Comparison of ENCODE assay signal across 8 cellular contexts in the genomic region with DNA sequence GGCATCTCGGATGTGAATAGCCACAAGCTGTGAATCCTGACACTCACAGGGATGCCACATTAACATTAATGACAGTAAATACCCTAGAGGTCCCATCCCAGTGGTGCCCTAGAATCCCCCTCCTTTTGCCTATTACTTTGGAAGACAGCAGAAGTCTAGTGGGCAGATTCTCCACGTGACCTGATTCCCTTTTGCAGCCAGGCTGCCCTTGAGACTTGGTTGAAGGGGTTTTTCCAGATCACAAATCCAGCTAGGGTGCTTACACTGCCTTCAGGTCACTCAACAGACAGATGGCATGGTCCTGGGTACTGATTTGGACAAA. TPM values are rescaled to one million over a fixed set of nuclear protein-coding genes. Genes with fewer than 3 reads are reported as not detected.
DNase-seq lines count a peak whose midpoint lies in the region; ATAC-seq and TF ChIP-seq lines count a peak whose summit lies in the region.

No MANE protein-coding gene starts in this region.

- H3K4me3 Mint-ChIP-seq in activated T-cell treated with anti-CD3 and anti-CD28 coated beads, Interleukin-2, amount 50 U/mL, for 72 hours: peak overlapping the region; percentile 88 to 91
- H3K4me3 Mint-ChIP-seq in memory B cell: peak overlapping the region; percentile 92

- no peak for TF ChIP-seq CTCF in thyroid gland (IDR thresholded peaks at IDR 0.05)

- peaks cover 7 to 24% of the 10 kb centered on the region in 2 donors for H3K36me3 Mint-ChIP-seq in activated T-cell treated with anti-CD3 and anti-CD28 coated beads, Interleukin-2, amount 50 U/mL, for 72 hours (ENCODE audit: insufficient read depth in 2 of 2)
- no peaks in the 10 kb centered on the region for H3K36me3 Mint-ChIP-seq in memory B cell

- peaks cover 74 to 98% of the 10 kb centered on the region in 2 donors for H3K4me1 ChIP-seq in thyroid gland

- TF ChIP-seq POLR2A in thyroid gland (IDR thresholded peaks at IDR 0.05): no peak

- no peak for ATAC-seq in activated T-cell treated with anti-CD3 and anti-CD28 coated beads, Interleukin-2, amount 50 U/mL, for 72 hours (replicated peaks in 1 of 2)
- ATAC-seq in memory B cell (ENCODE audit: low read depth) (no peak), HG02884 (IDR thresholded peaks at IDR 0.05; ENCODE audit: unreplicated experiment) (no peak), GM21529 (IDR thresholded peaks at IDR 0.05; ENCODE audit: unreplicated experiment) (no peak)

- intact Hi-C loops in thyroid gland (cut with DNase I): no loop called here

- H3K4me3 ChIP-seq in thyroid gland (replicated peaks in 1 of 3): no peak overlapping the region

- H3K27ac Mint-ChIP-seq in activated T-cell treated with anti-CD3 and anti-CD28 coated beads, Interleukin-2, amount 50 U/mL, for 72 hours: peak overlapping the region; percentile 100
- H3K27ac Mint-ChIP-seq in memory B cell: peak overlapping the region; percentile 94

- H3K27me3 ChIP-seq in thyroid gland: no peaks in the 10 kb centered on the region

- no peaks in the 10 kb centered on the region for H3K36me3 ChIP-seq in thyroid gland

- peaks cover 3% of the 10 kb centered on the region in 2 donors for H3K9me3 Mint-ChIP-seq in activated T-cell treated with anti-CD3 and anti-CD28 coated beads, Interleukin-2, amount 50 U/mL, for 72 hours
- no peaks in the 10 kb centered on the region for H3K9me3 Mint-ChIP-seq in memory B cell

- DNase-seq in activated T-cell treated with anti-CD3 and anti-CD28 coated beads, Interleukin-2, amount 50 U/mL, for 72 hours: no peak
- no peak for DNase-seq in activated T-cell treated with anti-CD3 and anti-CD28 coated beads for 4 hours
- DNase-seq in memory B cell (ENCODE audit: low spot score in 2 of 2): no peak
- peak; percentile 79 to 80 for DNase-seq in thyroid gland
- DNase-seq in ecto neural progenitor cell (ENCODE audit: low spot score): no peak

- H3K9me3 ChIP-seq in thyroid gland: no peaks in the 10 kb centered on the region

- WGBS in thyroid gland, 2 donors: 24 to 33% methylated on average over 2 of the region's 2 CpGs

- H3K27me3 Mint-ChIP-seq in activated T-cell treated with anti-CD3 and anti-CD28 coated beads, Interleukin-2, amount 50 U/mL, for 72 hours (ENCODE audit: low read depth): no peaks in the 10 kb centered on the region
- no peaks in the 10 kb centered on the region for H3K27me3 Mint-ChIP-seq in memory B cell

- H3K4me1 Mint-ChIP-seq in activated T-cell treated with anti-CD3 and anti-CD28 coated beads, Interleukin-2, amount 50 U/mL, for 72 hours (ENCODE audit: low read depth): peaks cover 97% of the 10 kb centered on the region
- peaks cover 67% of the 10 kb centered on the region for H3K4me1 Mint-ChIP-seq in memory B cell

- H3K27ac ChIP-seq in angular gyrus (ENCODE audit: low read depth, low read length) (peak overlapping the region; percentile 75), thyroid gland (peak overlapping the region; percentile 86 to 98 (median 94))

RNA-seq across cellular contexts. Expression of a gene that starts 8.7 kb away (rescaled TPM):
- 100 to 1,000 TPM; 288 to 350 TPM for total RNA-seq in activated T-cell treated with anti-CD3 and anti-CD28 coated beads, Interleukin-2, amount 50 U/mL, for 72 hours
- 10 to 100 TPM; 44.5 to 61.9 (median 52.6) TPM for total RNA-seq in thyroid gland

RNA-seq across cellular contexts. Expression of a gene that starts 38.0 kb away (rescaled TPM):
- total RNA-seq in activated T-cell treated with anti-CD3 and anti-CD28 coated beads, Interleukin-2, amount 50 U/mL, for 72 hours: 10 to 100 TPM; 14.6 to 15.2 TPM
- 100 to 1,000 TPM in 3 of 4 donors, 10 to 100 TPM in 1; 59.3 to 276 (median 187) TPM for total RNA-seq in thyroid gland

RNA-seq across cellular contexts. Expression of a gene that starts 52.4 kb away (rescaled TPM):
- 1 to 10 TPM in 1 of 2 donors, under 1 TPM in 1; 0.62 to 1.4 TPM for total RNA-seq in activated T-cell treated with anti-CD3 and anti-CD28 coated beads, Interleukin-2, amount 50 U/mL, for 72 hours
- total RNA-seq in thyroid gland: 100 to 1,000 TPM in 2 of 4 donors, 10 to 100 TPM in 2; 87.3 to 178 (median 125) TPM

Comparison
In these comparisons a context has a peak if more than half of its experiments do, and no peak if none do; other contexts are left out.
1. DNase-seq: peak in thyroid gland (2 of 2); none in activated T-cell treated with anti-CD3 and anti-CD28 coated beads, Interleukin-2, amount 50 U/mL, for 72 hours (0 of 2), activated T-cell treated with anti-CD3 and anti-CD28 coated beads for 4 hours (single experiment), memory B cell (0 of 2) and ecto neural progenitor cell (single experiment).
2. RNA of a gene that starts 8.7 kb away (total RNA-seq): 288 to 350 TPM in activated T-cell treated with anti-CD3 and anti-CD28 coated beads, Interleukin-2, amount 50 U/mL, for 72 hours; 44.5 to 61.9 TPM in thyroid gland; every median in the first group is over 4 times any median in the second.
3. RNA of a gene that starts 52.4 kb away (total RNA-seq): 87.3 to 178 TPM in thyroid gland; 0.62 to 1.4 TPM in activated T-cell treated with anti-CD3 and anti-CD28 coated beads, Interleukin-2, amount 50 U/mL, for 72 hours; every median in the first group is over 10 times any median in the second.